24 cellular contexts compared by ENCODE assay signal in the genomic region with DNA sequence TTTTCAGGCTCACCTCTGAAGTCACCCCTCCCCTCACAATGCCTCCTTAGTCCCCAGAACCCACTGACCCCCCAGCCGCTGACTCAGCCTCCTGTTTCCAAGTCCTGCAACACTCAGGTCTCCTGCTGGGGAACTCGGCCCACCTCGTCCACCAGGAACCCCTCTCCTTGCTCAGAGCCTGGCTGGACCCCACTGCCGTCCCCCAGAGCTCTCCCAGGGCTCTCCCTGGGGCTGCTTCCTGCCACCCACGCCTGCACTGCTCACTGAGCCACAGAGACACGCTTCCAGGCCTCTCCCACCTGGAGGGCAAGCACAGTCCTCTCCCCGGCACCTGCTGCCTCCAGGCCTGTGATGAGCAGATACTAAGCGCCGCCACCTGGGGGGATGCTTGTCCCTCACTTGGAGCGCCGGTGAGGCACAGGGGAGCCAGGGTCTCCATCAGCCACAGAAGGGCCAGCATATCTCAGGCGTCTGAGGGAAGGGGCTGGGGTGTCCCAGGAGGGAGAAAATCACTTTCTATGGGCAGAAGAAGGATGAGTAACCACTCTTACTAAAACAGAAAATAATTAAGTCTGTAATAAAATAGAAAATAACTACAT. TPM values are rescaled to one million over a fixed set of nuclear protein-coding genes. Genes with fewer than 3 reads are reported as not detected.
A peak's percentile ranks its signal among the peaks of the same experiment; 100 is the strongest.
DNase-seq lines count a peak whose midpoint lies in the region; ATAC-seq, FAIRE-seq and TF ChIP-seq lines count a peak whose summit lies in the region.
"Had no signal": no experiment of that assay in that cellular context is flagged by ENCODE, and none has a peak within 500 bp of the region (broad histone marks: within the 10 kb centered on the region; RNA-seq: fewer than 3 reads in every experiment).

No MANE protein-coding gene starts in this region.

- H3K36me3 ChIP-seq in kidney (ENCODE audit: control insufficient read depth in 1 of 2, insufficient read depth in 2 of 2, low read length in 2 of 2) (peaks cover 14 to 27% of the 10 kb centered on the region in 2 donors), BE2C (peaks cover 31% of the 10 kb centered on the region), OCI-LY7 (ENCODE audit: insufficient read depth, low read length) (peaks cover 38% of the 10 kb centered on the region)

- peak overlapping the region in 1 of 7 donors; percentile 28 for H3K27ac Mint-ChIP-seq in CD14-positive monocyte
- no peak overlapping the region for H3K27ac Mint-ChIP-seq in CD4-positive, alpha-beta T cell
- H3K27ac Mint-ChIP-seq: dendritic cell treated with granulocyte-macrophage colony-stimulating factor and Interleukin-4, amounts not matched to agents 40 ng/mL and 50 ng/mL, for 4 days; stimulated activated naive CD8-positive, alpha-beta T cell treated with anti-CD3 and anti-CD28 coated beads, Interleukin-15, Interleukin-2, amounts not matched to agents 100 ng/mL and 50 ng/mL, for 24 hours had no signal

- H3K4me1 ChIP-seq in kidney (ENCODE audit: control insufficient read depth in 1 of 2, insufficient read depth in 1 of 2, low read depth in 1 of 2, low read length in 2 of 2) (peaks cover 10 to 17% of the 10 kb centered on the region in 2 donors), BE2C (no peaks in the 10 kb centered on the region), OCI-LY7 (ENCODE audit: insufficient read depth, low read length, poor library complexity, severe bottlenecking) (peaks cover 19% of the 10 kb centered on the region)

- H3K9me3 Mint-ChIP-seq in CD14-positive monocyte = no peaks in the 10 kb centered on the region
- H3K9me3 Mint-ChIP-seq in CD4-positive, alpha-beta T cell = no peaks in the 10 kb centered on the region
- H3K9me3 Mint-ChIP-seq: dendritic cell treated with granulocyte-macrophage colony-stimulating factor and Interleukin-4, amounts not matched to agents 40 ng/mL and 50 ng/mL, for 4 days; stimulated activated naive CD8-positive, alpha-beta T cell treated with anti-CD3 and anti-CD28 coated beads, Interleukin-15, Interleukin-2, amounts not matched to agents 100 ng/mL and 50 ng/mL, for 24 hours had no signal

- H4K20me1 ChIP-seq in OCI-LY7 (ENCODE audit: insufficient read depth, low read length) = no peaks in the 10 kb centered on the region

- no peak overlapping the region for H3K9ac ChIP-seq in kidney (ENCODE audit: low read length in 2 of 2)
- H3K9ac ChIP-seq: BLaER1 treated with 17β-estradiol and CSF1 and Interleukin-3, amounts not matched to agents 10 nM and 100 nM had no signal

- no TSS peak for BruUV-seq in OCI-LY7 (replicated peaks; lab: Mats Ljungman, UMichigan)

- peaks cover 51 to 74% of the 10 kb centered on the region in 2 donors for H3K36me3 Mint-ChIP-seq in CD14-positive monocyte
- H3K36me3 Mint-ChIP-seq in CD4-positive, alpha-beta T cell (ENCODE audit: low read depth) = peaks cover 29% of the 10 kb centered on the region

- H2AFZ ChIP-seq in OCI-LY7 (ENCODE audit: low read length) = no peak overlapping the region

- H3K27me3 Mint-ChIP-seq in CD14-positive monocyte (ENCODE audit: low read depth in 3 of 3) = peaks cover 0 to 2% (median 2%) of the 10 kb centered on the region in 3 donors
- no peaks in the 10 kb centered on the region for H3K27me3 Mint-ChIP-seq in CD4-positive, alpha-beta T cell

- no peaks in the 10 kb centered on the region for H3K9me2 ChIP-seq in OCI-LY7 (ENCODE audit: insufficient read depth, low read length)

- FAIRE-seq in kidney (lab: Jason Lieb, UNC) (no peak), HTR-8/SVneo (lab: Jason Lieb, UNC) (no peak)
- FAIRE-seq: small intestine, TTC549 had no signal

- CTCF ChIA-PET in CD4-positive, alpha-beta T cell (lab: Charles Lee) = no interaction called here
- CTCF ChIA-PET in OCI-LY7 (lab: Charles Lee; ENCODE audit: unreplicated experiment) = no interaction called here

- H3K4me3 ChIP-seq in kidney (ENCODE audit: low read length in 2 of 2) (no peak overlapping the region), BE2C (ENCODE audit: low read depth, low read length) (no peak overlapping the region), OCI-LY7 (ENCODE audit: low read depth, low read length, poor library complexity, severe bottlenecking) (no peak overlapping the region)
- H3K4me3 ChIP-seq: BLaER1 treated with 17β-estradiol and CSF1 and Interleukin-3, amounts not matched to agents 10 nM and 100 nM; esophagus muscularis mucosa; heart left ventricle; thoracic aorta had no signal

- no peaks in the 10 kb centered on the region for H3K9me3 ChIP-seq in CD4-positive, alpha-beta T cell (ENCODE audit: control insufficient read depth, low read length)
- H3K9me3 ChIP-seq in kidney (ENCODE audit: control insufficient read depth in 1 of 2, low read length in 2 of 2) (no peaks in the 10 kb centered on the region), BE2C (0 out of 2 replicates have a peak, but pooled peaks cover 2% of the 10 kb centered on the region), OCI-LY7 (ENCODE audit: low read length) (no peaks in the 10 kb centered on the region)
- H3K9me3 ChIP-seq: BLaER1 treated with 17β-estradiol and CSF1 and Interleukin-3, amounts not matched to agents 10 nM and 100 nM; esophagus muscularis mucosa; heart left ventricle; thoracic aorta had no signal

- intact Hi-C loops in CD14-positive monocyte (cut with micrococcal nuclease) (no loop called here), kidney (cut with DNase I) (no loop called here), posterior vena cava (cut with DNase I) (loop anchor here in 1 of 2 donors (5.0 kb wide), 1 partner anchor 36 kb away; no protein-coding TSS in a partner anchor), OCI-LY7 (cut with micrococcal nuclease; ENCODE audit: unreplicated experiment) (no loop called here)
- intact Hi-C loops in CD4-positive, alpha-beta T cell (cut with DNase I, micrococcal nuclease) = no loop called here

- H3K27me3 ChIP-seq in CD4-positive, alpha-beta T cell (ENCODE audit: control insufficient read depth, insufficient read depth, low read length) = no peaks in the 10 kb centered on the region
- no peaks in the 10 kb centered on the region for H3K27me3 ChIP-seq in BE2C
- H3K27me3 ChIP-seq: BLaER1 treated with 17β-estradiol and CSF1 and Interleukin-3, amounts not matched to agents 10 nM and 100 nM; esophagus muscularis mucosa; heart left ventricle had no signal

- peak; percentile 41 for DNase-seq in CD14-positive monocyte (ENCODE audit: low spot score)
- no peak for DNase-seq in CD4-positive, alpha-beta T cell
- peak; percentile 63 for DNase-seq in kidney
- DNase-seq in posterior vena cava (ENCODE audit: low spot score) = peak; percentile 71
- no peak for DNase-seq in BE2C
- DNase-seq in HTR-8/SVneo (ENCODE audit: insufficient read length, low spot score) = no peak
- DNase-seq in OCI-LY7 (ENCODE audit: low spot score) = no peak
- DNase-seq: activated CD8-positive, alpha-beta memory T cell treated with anti-CD3 and anti-CD28 coated beads for 24 hours; DMS79 treated with DMSO at 0.1 percent for 48 hours; foreskin fibroblast; GDM1; H7; heart left ventricle; NCI-H2029; NCI-H524; small intestine; T-helper 1 cell had no signal

- H3K27ac ChIP-seq in CD4-positive, alpha-beta T cell (ENCODE audit: low read depth, low read length) = peak overlapping the region; percentile 33
- H3K27ac ChIP-seq in kidney (ENCODE audit: low read depth in 2 of 2, low read length in 2 of 2) (no peak overlapping the region), OCI-LY7 (ENCODE audit: low read depth, low read length, poor library complexity, severe bottlenecking) (no peak overlapping the region)
- H3K27ac ChIP-seq: esophagus muscularis mucosa, heart left ventricle, HL-60, thoracic aorta had no signal

- H3K4me3 Mint-ChIP-seq in CD14-positive monocyte = no peak overlapping the region
- no peak overlapping the region for H3K4me3 Mint-ChIP-seq in CD4-positive, alpha-beta T cell
- H3K4me3 Mint-ChIP-seq: dendritic cell treated with granulocyte-macrophage colony-stimulating factor and Interleukin-4, amounts not matched to agents 40 ng/mL and 50 ng/mL, for 4 days; stimulated activated naive CD8-positive, alpha-beta T cell treated with anti-CD3 and anti-CD28 coated beads, Interleukin-15, Interleukin-2, amounts not matched to agents 100 ng/mL and 50 ng/mL, for 24 hours had no signal

- H3K4me2 ChIP-seq in OCI-LY7 (ENCODE audit: low read length) = no peak overlapping the region
- H3K4me2 ChIP-seq: BLaER1 treated with 17β-estradiol and CSF1 and Interleukin-3, amounts not matched to agents 10 nM and 100 nM had no signal

- TF ChIP-seq CTCF in CD14-positive monocyte (IDR thresholded peaks at IDR 0.05) = no peak
- TF ChIP-seq CTCF in CD4-positive, alpha-beta T cell (IDR thresholded peaks at IDR 0.05) = no peak
- no peak for TF ChIP-seq CTCF in kidney (IDR thresholded peaks at IDR 0.05; ENCODE audit: borderline replicate concordance, extremely low read depth, insufficient read depth)
- no peak for TF ChIP-seq CTCF in BE2C (IDR thresholded peaks at IDR 0.05; ENCODE audit: low read depth, low read length)
- no peak for TF ChIP-seq CTCF in OCI-LY7 (conservative IDR thresholded peaks at IDR 0.05; ENCODE audit: low read length)

- peaks cover 33% of the 10 kb centered on the region for H3K4me1 Mint-ChIP-seq in CD14-positive monocyte
- peaks cover 87% of the 10 kb centered on the region for H3K4me1 Mint-ChIP-seq in CD4-positive, alpha-beta T cell (ENCODE audit: low read depth)

- POLR2A ChIA-PET in CD4-positive, alpha-beta T cell (lab: Charles Lee) = interaction anchor here (9.7 to 32.3 kb wide), 2 partner anchors 8 to 44 kb away, joined by 469 to 3819 read pairs; partner anchors contain the start of gene KLF2
- POLR2A ChIA-PET in OCI-LY7 (lab: Charles Lee) = no interaction called here

- ATAC-seq in CD4-positive, alpha-beta T cell (ENCODE audit: poor library complexity) = no peak
- ATAC-seq: heart left ventricle had no signal

- no peaks in the 10 kb centered on the region for H3K79me2 ChIP-seq in OCI-LY7 (ENCODE audit: insufficient read depth, low read depth, low read length)

RNA-seq across cellular contexts. Expression of gene KLF2, which starts 53.8 kb away (rescaled TPM):
- polyA plus RNA-seq in CD14-positive monocyte (10 to 100 TPM; 34.0 to 51.4 TPM), kidney (ENCODE audit: insufficient read depth, low read depth, low replicate concordance) (114 TPM)
- total RNA-seq in CD4-positive, alpha-beta T cell = 1,000 to 10,000 TPM; 1,201 to 1,291 TPM
- total RNA-seq in kidney (131 TPM), posterior vena cava (100 to 1,000 TPM in 1 of 2 donors, 10 to 100 TPM in 1; 97.8 to 208 TPM), OCI-LY7 (2022) (6.2 and 8.2 TPM in 2 replicates)
- 11.1 TPM for polyA plus RNA-seq in BE2C (2012; ENCODE audit: insufficient read depth, insufficient read length, low read depth)
- 4.5 and 8.6 TPM in 2 replicates for total RNA-seq in OCI-LY7 (2014; rRNA removed; shearing (Covaris generic))
- total RNA-seq: H7 had no signal

Comparison
In these comparisons a context has a peak if more than half of its experiments do, and no peak if none do; other contexts are left out.
1. DNase-seq: peak in CD14-positive monocyte (single experiment), kidney (single experiment) and posterior vena cava (single experiment); none in CD4-positive, alpha-beta T cell (0 of 10), BE2C (single experiment), HTR-8/SVneo (single experiment) and OCI-LY7 (single experiment).
2. RNA of gene KLF2, which starts 53.8 kb away (total RNA-seq): 1,201 to 1,291 TPM in CD4-positive, alpha-beta T cell, 97.8 to 208 TPM in posterior vena cava and 131 TPM in kidney (single experiment); 4.5 to 8.6 TPM in OCI-LY7; every median in the first group is over 10 times any median in the second.